ENCODE assay signal across 11 cellular contexts in the genomic region with DNA sequence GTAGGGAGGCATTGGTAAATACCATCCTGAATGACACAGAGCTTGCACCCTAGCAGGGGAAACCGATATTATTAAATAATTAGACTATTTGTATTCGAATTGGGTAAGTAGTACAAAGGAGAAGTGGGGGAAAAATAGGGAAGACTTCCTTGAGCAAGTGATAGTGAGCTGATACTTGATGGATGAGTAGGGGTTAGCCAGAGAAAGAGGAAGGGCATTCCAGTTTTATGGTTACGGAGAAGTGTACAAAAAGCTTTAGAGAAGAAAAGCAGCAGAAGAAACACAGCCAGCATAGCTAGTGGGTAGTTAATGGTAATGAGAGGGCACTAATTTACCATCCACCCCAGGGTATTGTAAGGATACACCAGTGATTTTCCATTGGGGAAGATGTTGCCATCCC. TPM values are rescaled to one million over a fixed set of nuclear protein-coding genes. Genes with fewer than 3 reads are reported as not detected.
DNase-seq lines count a peak whose midpoint lies in the region; ATAC-seq and TF ChIP-seq lines count a peak whose summit lies in the region.
"Had no signal": no experiment of that assay in that cellular context is flagged by ENCODE, and none has a peak within 500 bp of the region (broad histone marks: within the 10 kb centered on the region; RNA-seq: fewer than 3 reads in every experiment).

No MANE protein-coding gene starts in this region.

- no peak overlapping the region for H2BK15ac ChIP-seq in mesenchymal stem cell (ENCODE audit: low read depth, poor library complexity, severe bottlenecking)

- H3K9me3 ChIP-seq in CD4-positive, CD25-positive, alpha-beta regulatory T cell (ENCODE audit: control insufficient read depth in 2 of 2, low read length in 2 of 2): no peaks in the 10 kb centered on the region
- no peaks in the 10 kb centered on the region for H3K9me3 ChIP-seq in HAP-1
- no peaks in the 10 kb centered on the region for H3K9me3 ChIP-seq in mesenchymal stem cell (ENCODE audit: control insufficient read depth, low read length)

- peaks cover 20 to 54% (median 32%) of the 10 kb centered on the region in 4 donors for H3K4me1 Mint-ChIP-seq in CD4-positive, CD25-positive, alpha-beta regulatory T cell
- peaks cover 25% of the 10 kb centered on the region for H3K4me1 Mint-ChIP-seq in activated T-helper 17 cell treated with anti-CD3 and anti-CD28 coated beads, Interleukin-2, amount 50 U/mL, for 72 hours

- peaks cover 31% of the 10 kb centered on the region for H3K4me1 ChIP-seq in CD4-positive, CD25-positive, alpha-beta regulatory T cell (ENCODE audit: control insufficient read depth, insufficient read depth, low read length, poor library complexity, severe bottlenecking)
- H3K4me1 ChIP-seq in HAP-1 (peaks cover 14% of the 10 kb centered on the region), mesenchymal stem cell (ENCODE audit: control insufficient read depth, insufficient read depth, low read depth, low read length) (peaks cover 3% of the 10 kb centered on the region)

- ATAC-seq in CD4-positive, CD25-positive, alpha-beta regulatory T cell (ENCODE audit: low read depth in 2 of 2): no peak
- ATAC-seq in activated T-helper 17 cell treated with anti-CD3 and anti-CD28 coated beads, Interleukin-2, amount 50 U/mL, for 72 hours (replicated peaks): no peak
- ATAC-seq: sciatic nerve had no signal

- TF ChIP-seq CTCF in brain microvascular endothelial cell (IDR thresholded peaks at IDR 0.05; ENCODE audit: low read depth, low read length, missing control alignments): no peak

- H3K4me3 Mint-ChIP-seq in CD4-positive, CD25-positive, alpha-beta regulatory T cell: peak overlapping the region; percentile 93 to 98 (median 95)
- H3K4me3 Mint-ChIP-seq in activated T-helper 17 cell treated with anti-CD3 and anti-CD28 coated beads, Interleukin-2, amount 50 U/mL, for 72 hours: peak overlapping the region; percentile 85

- no peak overlapping the region for H3K23ac ChIP-seq in mesenchymal stem cell (ENCODE audit: low read length in 2 of 2)

- peaks cover 18% of the 10 kb centered on the region for H3K36me3 Mint-ChIP-seq in CD4-positive, CD25-positive, alpha-beta regulatory T cell
- peaks cover 60% of the 10 kb centered on the region for H3K36me3 Mint-ChIP-seq in activated T-helper 17 cell treated with anti-CD3 and anti-CD28 coated beads, Interleukin-2, amount 50 U/mL, for 72 hours (ENCODE audit: low read depth)

- H2AK5ac ChIP-seq in mesenchymal stem cell (ENCODE audit: low read length, severe bottlenecking): no peak overlapping the region

- H2BK12ac ChIP-seq in mesenchymal stem cell (ENCODE audit: low read length in 2 of 2): no peak overlapping the region

- H3K9ac ChIP-seq in mesenchymal stem cell (ENCODE audit: low read length): peak overlapping the region; percentile 91

- peaks cover 27% of the 10 kb centered on the region for H3K36me3 ChIP-seq in CD4-positive, CD25-positive, alpha-beta regulatory T cell (ENCODE audit: control insufficient read depth, insufficient read depth, low read length)
- H3K36me3 ChIP-seq in HAP-1 (replicated peaks) (peaks cover 28% of the 10 kb centered on the region), mesenchymal stem cell (ENCODE audit: control insufficient read depth in 1 of 2, insufficient read depth in 2 of 2, low read depth in 1 of 2, low read length in 2 of 2) (peaks cover 3 to 29% of the 10 kb centered on the region in 2 experiments), brain microvascular endothelial cell (replicated peaks) (peaks cover 14% of the 10 kb centered on the region)

- H3K4me2 ChIP-seq in mesenchymal stem cell (ENCODE audit: low read length, poor library complexity, severe bottlenecking): peak overlapping the region; percentile 20

- H3K27me3 Mint-ChIP-seq in CD4-positive, CD25-positive, alpha-beta regulatory T cell: no peaks in the 10 kb centered on the region
- no peaks in the 10 kb centered on the region for H3K27me3 Mint-ChIP-seq in activated T-helper 17 cell treated with anti-CD3 and anti-CD28 coated beads, Interleukin-2, amount 50 U/mL, for 72 hours

- DNase-seq in CD4-positive, CD25-positive, alpha-beta regulatory T cell: no peak
- DNase-seq in HAP-1 (ENCODE audit: low spot score in 2 of 2): no peak
- peak; percentile 5 for DNase-seq in mesenchymal stem cell
- no peak for DNase-seq in NCI-H1048 (lab: John Stamatoyannopoulos, UW)
- DNase-seq in NCI-H510A (lab: John Stamatoyannopoulos, UW): no peak
- DNase-seq in DMS79 (lab: John Stamatoyannopoulos, UW): no peak
- DNase-seq in brain microvascular endothelial cell: no peak

- H3K27ac Mint-ChIP-seq in CD4-positive, CD25-positive, alpha-beta regulatory T cell: peak overlapping the region in 2 of 3 donors; percentile 93 to 99
- H3K27ac Mint-ChIP-seq in activated T-helper 17 cell treated with anti-CD3 and anti-CD28 coated beads, Interleukin-2, amount 50 U/mL, for 72 hours: peak overlapping the region; percentile 77

- H3K18ac ChIP-seq in mesenchymal stem cell (ENCODE audit: low read depth in 1 of 2, low read length in 2 of 2): no peak overlapping the region

- H3K9me3 Mint-ChIP-seq in CD4-positive, CD25-positive, alpha-beta regulatory T cell: no peaks in the 10 kb centered on the region
- H3K9me3 Mint-ChIP-seq in activated T-helper 17 cell treated with anti-CD3 and anti-CD28 coated beads, Interleukin-2, amount 50 U/mL, for 72 hours: no peaks in the 10 kb centered on the region

- H3K27me3 ChIP-seq in CD4-positive, CD25-positive, alpha-beta regulatory T cell (ENCODE audit: control insufficient read depth, insufficient read depth, low read length): no peaks in the 10 kb centered on the region
- H3K27me3 ChIP-seq in HAP-1 (ENCODE audit: low read depth) (no peaks in the 10 kb centered on the region), mesenchymal stem cell (ENCODE audit: control insufficient read depth in 1 of 2, insufficient read depth in 1 of 2, low read length in 2 of 2) (no peaks in the 10 kb centered on the region), brain microvascular endothelial cell (replicated peaks) (no peaks in the 10 kb centered on the region)

- peak overlapping the region; percentile 99 for H3K27ac ChIP-seq in CD4-positive, CD25-positive, alpha-beta regulatory T cell (ENCODE audit: insufficient read depth, low read length, poor library complexity, severe bottlenecking)
- H3K27ac ChIP-seq in mesenchymal stem cell (ENCODE audit: low read length, poor library complexity, severe bottlenecking) (no peak overlapping the region), brain microvascular endothelial cell (no peak overlapping the region)

- H2BK5ac ChIP-seq in mesenchymal stem cell (ENCODE audit: low read depth, low read length, poor library complexity, severe bottlenecking): no peak overlapping the region

- H2BK120ac ChIP-seq in mesenchymal stem cell (ENCODE audit: low read depth, low read length): no peak overlapping the region

- 99% methylated on average over 3 of the region's 3 CpGs for WGBS in mesenchymal stem cell

- in situ Hi-C loops in HAP-1 (cut with MboI; ENCODE audit: low sequenced_read_pairs) (loop anchor here (5.0 kb wide), 1 partner anchor 89 kb away; no protein-coding TSS in a partner anchor), brain microvascular endothelial cell (cut with HindIII; ENCODE audit: low pct_ligation_motif_present, low sequenced_read_pairs) (no loop called here)

- no peak overlapping the region for H2AFZ ChIP-seq in mesenchymal stem cell (ENCODE audit: low read depth, low read length)

- H4K91ac ChIP-seq in mesenchymal stem cell (ENCODE audit: low read length): no peak overlapping the region

- H3K79me1 ChIP-seq in mesenchymal stem cell (replicated peaks; ENCODE audit: low read length, poor library complexity, severe bottlenecking): peaks cover 8% of the 10 kb centered on the region

- H3K4me3 ChIP-seq in CD4-positive, CD25-positive, alpha-beta regulatory T cell (ENCODE audit: low read depth, low read length): peak overlapping the region; percentile 97
- H3K4me3 ChIP-seq in HAP-1 (peak overlapping the region; percentile 77), mesenchymal stem cell (ENCODE audit: insufficient read depth in 1 of 2, low read depth in 1 of 2, low read length in 2 of 2) (peak overlapping the region in 1 of 2 experiments; percentile 88), brain microvascular endothelial cell (ENCODE audit: low read depth, low read length) (no peak overlapping the region)

- no peak overlapping the region for H4K8ac ChIP-seq in mesenchymal stem cell (ENCODE audit: low read length)

- no peak overlapping the region for H3K14ac ChIP-seq in mesenchymal stem cell (ENCODE audit: low read length in 2 of 2)

- peak overlapping the region in 1 of 2 experiments; percentile 15 for H3K4ac ChIP-seq in mesenchymal stem cell (ENCODE audit: low read depth in 1 of 2, low read length in 2 of 2)

RNA-seq across cellular contexts. Expression of a gene that starts 1.6 kb away (rescaled TPM):
- 51.3 TPM for total RNA-seq in CD4-positive, CD25-positive, alpha-beta regulatory T cell
- polyA plus RNA-seq in CD4-positive, CD25-positive, alpha-beta regulatory T cell: 10 to 100 TPM; 15.9 to 19.4 (median 16.3) TPM
- total RNA-seq in activated T-helper 17 cell treated with anti-CD3 and anti-CD28 coated beads, Interleukin-2, amount 50 U/mL, for 72 hours: 10 to 100 TPM; 23.4 to 48.9 TPM
- 17.8 TPM for polyA plus RNA-seq in mesenchymal stem cell (2013, experiment 1 of 2)
- polyA plus RNA-seq in mesenchymal stem cell (2013, experiment 2 of 2): 17.4 TPM

RNA-seq across cellular contexts. Expression of a gene that starts 1.7 kb away (rescaled TPM):
- 0.57 TPM for total RNA-seq in CD4-positive, CD25-positive, alpha-beta regulatory T cell
- polyA plus RNA-seq in CD4-positive, CD25-positive, alpha-beta regulatory T cell: under 1 TPM in 1 of 4 donors, not detected in 3; 0.08 TPM
- under 1 TPM; 0.16 to 0.30 TPM for total RNA-seq in activated T-helper 17 cell treated with anti-CD3 and anti-CD28 coated beads, Interleukin-2, amount 50 U/mL, for 72 hours
- polyA plus RNA-seq in mesenchymal stem cell (2013, experiment 1 of 2): not detected
- polyA plus RNA-seq in mesenchymal stem cell (2013, experiment 2 of 2): not detected
- total RNA-seq: cardiac septum, NCI-H460, sciatic nerve had no signal
